In the genomic region with DNA sequence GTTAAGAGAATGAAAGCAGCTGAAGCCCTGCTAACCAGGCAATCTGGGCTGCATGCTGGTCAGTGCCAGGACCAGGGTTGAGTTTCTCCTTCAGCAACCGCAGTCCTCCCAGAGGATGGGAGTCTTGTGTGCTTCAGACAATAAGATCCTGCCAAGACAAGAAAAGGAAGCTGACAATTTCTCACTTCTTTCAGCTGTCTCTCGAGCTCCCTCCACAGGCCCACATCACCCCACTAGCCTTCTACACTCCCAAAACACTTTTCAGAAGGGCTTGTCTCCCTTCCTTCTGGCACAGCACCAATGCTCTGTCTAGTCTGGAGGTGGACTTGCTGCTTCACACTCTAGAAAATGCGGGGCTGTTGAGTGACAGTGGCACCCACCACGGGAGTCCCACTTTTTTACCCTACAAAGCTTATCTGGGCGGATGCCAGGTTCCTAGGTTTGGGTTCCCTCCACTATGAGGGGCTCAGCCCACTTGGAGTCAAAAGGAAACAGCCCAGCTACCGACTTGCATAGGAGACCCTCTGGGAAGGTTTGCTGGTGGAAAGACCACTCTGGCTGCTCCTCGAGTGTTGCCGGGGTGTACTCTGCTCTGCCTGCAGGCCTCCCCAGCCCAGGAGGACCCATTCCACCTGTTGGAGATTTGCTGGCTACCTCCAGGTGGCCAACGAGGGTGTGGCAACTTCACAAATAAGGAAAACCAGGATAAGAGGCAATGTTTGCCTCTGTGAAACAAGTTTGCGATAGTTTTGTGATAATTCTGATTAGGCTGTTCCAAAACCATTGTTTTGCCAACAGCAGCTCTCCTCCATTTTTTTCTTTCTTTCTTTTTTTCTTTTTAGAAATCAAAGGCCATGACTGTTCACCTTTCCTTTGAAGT, we compare ENCODE assay signal across 8 cellular contexts.
DNase-seq lines count a peak whose midpoint lies in the region; ATAC-seq lines count a peak whose summit lies in the region.

No MANE protein-coding gene starts in this region.

- H3K36me3 ChIP-seq in CD4-positive, CD25-positive, alpha-beta regulatory T cell (ENCODE audit: control insufficient read depth, insufficient read depth, low read length) = no peaks in the 10 kb centered on the region

- no peak overlapping the region for H3K27ac ChIP-seq in CD4-positive, CD25-positive, alpha-beta regulatory T cell (ENCODE audit: insufficient read depth, low read length, poor library complexity, severe bottlenecking)

- ATAC-seq in CD4-positive, CD25-positive, alpha-beta regulatory T cell (ENCODE audit: low read depth in 2 of 2) = peak; percentile 70 to 82
- ATAC-seq in activated T-cell treated with anti-CD3 and anti-CD28 coated beads, Interleukin-2, amount 50 U/mL, for 72 hours (replicated peaks in 1 of 2) = peak; percentile 47 to 64
- ATAC-seq in naive B cell (ENCODE audit: low read depth in 2 of 2) (peak; percentile 74 to 83), HG03045 (IDR thresholded peaks at IDR 0.05; ENCODE audit: unreplicated experiment) (no peak), HG02610 (IDR thresholded peaks at IDR 0.05; ENCODE audit: unreplicated experiment) (no peak)

- peaks cover 7% of the 10 kb centered on the region for H3K4me1 ChIP-seq in CD4-positive, CD25-positive, alpha-beta regulatory T cell (ENCODE audit: control insufficient read depth, insufficient read depth, low read length, poor library complexity, severe bottlenecking)

- H3K9me3 Mint-ChIP-seq in CD4-positive, CD25-positive, alpha-beta regulatory T cell = peaks cover 0 to 5% (median 0%) of the 10 kb centered on the region in 7 donors
- no peaks in the 10 kb centered on the region for H3K9me3 Mint-ChIP-seq in activated T-cell treated with anti-CD3 and anti-CD28 coated beads, Interleukin-2, amount 50 U/mL, for 72 hours
- no peaks in the 10 kb centered on the region for H3K9me3 Mint-ChIP-seq in naive B cell

- H3K36me3 Mint-ChIP-seq in CD4-positive, CD25-positive, alpha-beta regulatory T cell = no peaks in the 10 kb centered on the region
- H3K36me3 Mint-ChIP-seq in activated T-cell treated with anti-CD3 and anti-CD28 coated beads, Interleukin-2, amount 50 U/mL, for 72 hours (ENCODE audit: insufficient read depth in 2 of 2) = no peaks in the 10 kb centered on the region
- H3K36me3 Mint-ChIP-seq in naive B cell = no peaks in the 10 kb centered on the region

- no peak overlapping the region for H3K4me3 Mint-ChIP-seq in CD4-positive, CD25-positive, alpha-beta regulatory T cell
- H3K4me3 Mint-ChIP-seq in activated T-cell treated with anti-CD3 and anti-CD28 coated beads, Interleukin-2, amount 50 U/mL, for 72 hours = no peak overlapping the region
- H3K4me3 Mint-ChIP-seq in naive B cell = no peak overlapping the region

- DNase-seq in CD4-positive, CD25-positive, alpha-beta regulatory T cell = peak in 2 of 3 donors; percentile 68 to 79
- DNase-seq in GM19240 (ENCODE audit: insufficient read length, low spot score) = peak; percentile 56
- DNase-seq in LHCN-M2 (ENCODE audit: low read depth) = peak; percentile 58
- peak; percentile 46 to 51 for DNase-seq in activated T-cell treated with anti-CD3 and anti-CD28 coated beads, Interleukin-2, amount 50 U/mL, for 72 hours
- DNase-seq in naive B cell = peak; percentile 65
- DNase-seq in T1000 (lab: John Stamatoyannopoulos, UW) = no peak

- H3K27me3 ChIP-seq in CD4-positive, CD25-positive, alpha-beta regulatory T cell (ENCODE audit: control insufficient read depth, insufficient read depth, low read length) = no peaks in the 10 kb centered on the region

- peaks cover 9 to 22% (median 13%) of the 10 kb centered on the region in 4 donors for H3K4me1 Mint-ChIP-seq in CD4-positive, CD25-positive, alpha-beta regulatory T cell
- peaks cover 22% of the 10 kb centered on the region for H3K4me1 Mint-ChIP-seq in activated T-cell treated with anti-CD3 and anti-CD28 coated beads, Interleukin-2, amount 50 U/mL, for 72 hours (ENCODE audit: low read depth)
- H3K4me1 Mint-ChIP-seq in naive B cell = peaks cover 38 to 58% (median 55%) of the 10 kb centered on the region in 3 donors

- no peaks in the 10 kb centered on the region for H3K9me3 ChIP-seq in CD4-positive, CD25-positive, alpha-beta regulatory T cell (ENCODE audit: control insufficient read depth in 2 of 2, low read length in 2 of 2)

- no peak overlapping the region for H3K4me3 ChIP-seq in CD4-positive, CD25-positive, alpha-beta regulatory T cell (ENCODE audit: low read depth, low read length)

- H3K27me3 Mint-ChIP-seq in CD4-positive, CD25-positive, alpha-beta regulatory T cell = no peaks in the 10 kb centered on the region
- H3K27me3 Mint-ChIP-seq in activated T-cell treated with anti-CD3 and anti-CD28 coated beads, Interleukin-2, amount 50 U/mL, for 72 hours (ENCODE audit: low read depth) = peaks cover 39% of the 10 kb centered on the region
- no peaks in the 10 kb centered on the region for H3K27me3 Mint-ChIP-seq in naive B cell

- peak overlapping the region; percentile 57 to 92 (median 78) for H3K27ac Mint-ChIP-seq in CD4-positive, CD25-positive, alpha-beta regulatory T cell
- H3K27ac Mint-ChIP-seq in activated T-cell treated with anti-CD3 and anti-CD28 coated beads, Interleukin-2, amount 50 U/mL, for 72 hours = peak overlapping the region; percentile 43
- H3K27ac Mint-ChIP-seq in naive B cell = peak overlapping the region; percentile 54 to 94 (median 83)

Comparison
In these comparisons a context has a peak if more than half of its experiments do, and no peak if none do; other contexts are left out.
1. ATAC-seq: peak in CD4-positive, CD25-positive, alpha-beta regulatory T cell (2 of 2), activated T-cell treated with anti-CD3 and anti-CD28 coated beads, Interleukin-2, amount 50 U/mL, for 72 hours (2 of 2) and naive B cell (2 of 2); none in HG03045 (single experiment) and HG02610 (single experiment).
2. Peak in every context shown above with its lines, with median percentiles within 50 percentile points of each other: H3K27ac Mint-ChIP-seq.